In the genomic region with DNA sequence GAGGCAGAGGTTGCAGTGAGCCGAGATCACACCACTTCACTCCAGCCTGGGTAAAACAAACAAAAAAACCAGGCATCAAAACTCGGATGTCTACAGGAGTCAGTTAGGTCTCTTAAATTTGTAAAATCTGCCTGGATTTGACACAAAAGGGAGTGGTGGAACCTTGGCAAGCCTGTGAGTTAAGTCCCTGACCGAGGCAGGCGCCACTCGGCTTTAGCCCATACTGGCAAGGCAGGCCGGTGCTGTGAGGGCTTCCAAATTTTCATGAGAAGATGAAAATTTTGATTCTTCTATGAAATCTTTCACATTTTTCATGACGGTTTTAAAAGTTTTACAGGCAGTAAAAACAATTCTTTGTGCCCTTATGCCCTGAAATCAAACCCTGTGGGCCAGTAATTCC, we compare ENCODE assay signal across 1 cellular context.
TF ChIP-seq lines count a peak whose summit lies in the region.

No MANE protein-coding gene starts in this region.

TF ChIP-seq in HepG2, 621 proteins besides CTCF, POLR2A, EP300 and RAD21 (continued from another document):
- no peak for TF ChIP-seq THAP9 (CRISPR knock-in tag; IDR thresholded peaks at IDR 0.05; ENCODE audit: borderline replicate concordance)
- TF ChIP-seq ZNF274 (CRISPR knock-in tag; IDR thresholded peaks at IDR 0.05): no peak
- TF ChIP-seq, protein P1, sequence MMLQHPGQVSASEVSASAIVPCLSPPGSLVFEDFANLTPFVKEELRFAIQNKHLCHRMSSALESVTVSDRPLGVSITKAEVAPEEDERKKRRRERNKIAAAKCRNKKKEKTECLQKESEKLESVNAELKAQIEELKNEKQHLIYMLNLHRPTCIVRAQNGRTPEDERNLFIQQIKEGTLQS (CRISPR knock-in tag; IDR thresholded peaks at IDR 0.05): no peak
